In the genomic region with DNA sequence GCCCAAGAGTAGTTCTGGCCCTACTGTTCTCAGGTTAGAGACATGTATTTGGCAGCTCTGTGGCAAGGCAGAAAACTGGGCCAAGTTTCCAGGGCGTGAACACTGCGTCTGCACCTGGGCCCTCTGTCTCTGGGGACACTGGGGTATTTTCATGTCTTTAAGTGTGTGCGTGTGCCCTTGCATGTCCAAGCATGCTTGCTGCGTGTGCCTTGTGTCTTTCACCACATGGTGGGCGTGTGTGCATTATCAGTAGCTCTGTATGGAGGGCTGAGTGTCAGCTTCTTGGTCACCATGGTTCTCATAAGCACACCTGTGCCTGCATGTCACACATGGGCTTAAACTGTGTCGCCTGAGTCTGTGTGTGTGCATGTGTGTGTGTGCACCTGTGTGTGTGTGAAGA, we compare ENCODE assay signal across 11 cellular contexts.
A peak's percentile ranks its signal among the peaks of the same experiment; 100 is the strongest.
DNase-seq lines count a peak whose midpoint lies in the region; ATAC-seq and TF ChIP-seq lines count a peak whose summit lies in the region.
"Had no signal": no experiment of that assay in that cellular context is flagged by ENCODE, and none has a peak within 500 bp of the region (broad histone marks: within the 10 kb centered on the region; RNA-seq: fewer than 3 reads in every experiment).

No MANE protein-coding gene starts in this region.

- DNase-seq in activated B cell treated with CpG ODN at 0.5 μM for 24 hours, result peak; percentile 28
- no peak for DNase-seq in stimulated activated CD4-positive, alpha-beta T cell treated with anti-CD3 and anti-CD28 coated beads, Interleukin-4, amount 100 ng/mL, for 1 hour
- DNase-seq in posterior vena cava (ENCODE audit: low spot score), result no peak
- DNase-seq in G401 (ENCODE audit: low spot score), result no peak
- DNase-seq: COR-L47, NCI-H1694 treated with DMSO at 0.1 percent for 48 hours, T-helper 2 cell had no signal

- H3K9me3 ChIP-seq in gastroesophageal sphincter, result no peaks in the 10 kb centered on the region

- peaks cover 42% of the 10 kb centered on the region for H3K4me1 Mint-ChIP-seq in activated B cell treated with CpG ODN at 0.5 μM for 24 hours

- H3K27ac ChIP-seq in gastroesophageal sphincter, result no peak overlapping the region

- intact Hi-C loops in activated B cell treated with CpG ODN at 0.5 μM for 24 hours (cut with micrococcal nuclease), result loop anchor here (1.0 to 2.0 kb wide), 2 partner anchors 35 to 62 kb away; no protein-coding TSS in a partner anchor
- intact Hi-C loops in posterior vena cava (cut with DNase I), result no loop called here

- in situ Hi-C loops in G401 (cut with HindIII; ENCODE audit: low sequenced_read_pairs), result no loop called here

- no peak for TF ChIP-seq EP300 in gastroesophageal sphincter (IDR thresholded peaks at IDR 0.05)

- TF ChIP-seq CTCF in activated B cell treated with CpG ODN at 0.5 μM for 24 hours (IDR thresholded peaks at IDR 0.05) (no peak), gastroesophageal sphincter (IDR thresholded peaks at IDR 0.05) (no peak)

- no peak for TF ChIP-seq POLR2A in GM18505 (IDR thresholded peaks at IDR 0.05; ENCODE audit: borderline replicate concordance, extremely low read depth, insufficient read depth, insufficient read length)
- TF ChIP-seq POLR2A in gastroesophageal sphincter (IDR thresholded peaks at IDR 0.05), result no peak

- POLR2A ChIA-PET in activated B cell treated with CpG ODN at 0.5 μM for 24 hours (lab: Charles Lee), result interaction anchor here (0.8 to 1.7 kb wide), 4 partner anchors 17 to 58 kb away, joined by 3 to 5 read pairs (median 4); no protein-coding TSS in a partner anchor

- ATAC-seq in GM18505 (IDR thresholded peaks at IDR 0.05; ENCODE audit: unreplicated experiment) (peak; percentile 78), GM21381 (IDR thresholded peaks at IDR 0.05; ENCODE audit: unreplicated experiment) (peak; percentile 70), HG03095 (IDR thresholded peaks at IDR 0.05; ENCODE audit: unreplicated experiment) (peak; percentile 74), activated B cell treated with CpG ODN at 0.5 μM for 24 hours (ENCODE audit: low read depth) (peak; percentile 92), gastroesophageal sphincter (no peak)

- peak overlapping the region; percentile 24 for H3K27ac Mint-ChIP-seq in activated B cell treated with CpG ODN at 0.5 μM for 24 hours

- CTCF ChIA-PET in activated B cell treated with CpG ODN at 0.5 μM for 24 hours (lab: Charles Lee), result interaction anchor here (1.0 kb wide), 1 partner anchor 61 kb away, joined by 3 read pairs; no protein-coding TSS in a partner anchor

- no peaks in the 10 kb centered on the region for H3K27me3 Mint-ChIP-seq in activated B cell treated with CpG ODN at 0.5 μM for 24 hours

- H3K4me3 Mint-ChIP-seq in activated B cell treated with CpG ODN at 0.5 μM for 24 hours, result no peak overlapping the region

- no peaks in the 10 kb centered on the region for H3K9me3 Mint-ChIP-seq in activated B cell treated with CpG ODN at 0.5 μM for 24 hours

- 87 to 92% methylated on average over 2 to 3 of the region's 6 CpGs for WGBS in gastroesophageal sphincter (ENCODE audit: low coverage in 1 of 2), 2 donors

- peaks cover 0 to 29% (median 0%) of the 10 kb centered on the region in 3 donors for H3K4me1 ChIP-seq in gastroesophageal sphincter

- H3K27me3 ChIP-seq in gastroesophageal sphincter, result no peaks in the 10 kb centered on the region

- peaks cover 0 to 45% of the 10 kb centered on the region in 2 donors for H3K36me3 ChIP-seq in gastroesophageal sphincter

- H3K36me3 Mint-ChIP-seq in activated B cell treated with CpG ODN at 0.5 μM for 24 hours (ENCODE audit: low read depth), result peaks cover 11% of the 10 kb centered on the region

- no peak overlapping the region for H3K4me3 ChIP-seq in gastroesophageal sphincter
